In the genomic region with DNA sequence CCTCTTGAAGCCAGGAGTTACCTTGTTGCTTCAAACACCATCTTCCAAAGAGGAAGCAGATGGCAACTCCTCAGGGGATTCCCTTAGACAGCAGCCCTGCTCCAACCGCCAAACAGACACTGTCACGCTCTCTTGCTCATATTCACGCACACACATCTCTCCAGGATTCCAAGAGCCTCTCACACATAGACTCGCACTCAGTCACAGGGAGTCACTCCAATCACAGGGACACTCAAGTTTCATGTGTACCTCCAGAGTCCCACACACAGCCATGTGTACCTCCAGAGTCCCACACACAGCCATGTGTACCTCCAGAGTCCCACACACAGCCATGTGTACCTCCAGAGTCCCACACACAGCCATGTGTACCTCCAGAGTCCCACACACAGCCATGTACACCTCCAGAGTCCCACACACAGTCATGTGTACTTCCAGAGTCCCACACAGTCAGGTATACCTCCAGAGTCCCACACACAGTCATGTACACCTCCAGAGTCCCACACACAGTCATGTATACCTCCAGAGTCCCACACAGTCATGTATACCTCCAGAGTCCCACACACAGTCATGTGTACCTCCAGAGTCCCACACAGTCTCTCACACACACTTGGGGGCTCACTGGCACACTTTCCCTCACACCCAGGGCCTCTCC, we compare ENCODE assay signal across 36 cellular contexts. TPM values are rescaled to one million over a fixed set of nuclear protein-coding genes. Genes with fewer than 3 reads are reported as not detected.
DNase-seq lines count a peak whose midpoint lies in the region; ATAC-seq and TF ChIP-seq lines count a peak whose summit lies in the region.
"Had no signal": no experiment of that assay in that cellular context is flagged by ENCODE, and none has a peak within 500 bp of the region (broad histone marks: within the 10 kb centered on the region; RNA-seq: fewer than 3 reads in every experiment).

No MANE protein-coding gene starts in this region.

- H2AFZ ChIP-seq in PC-9: no peak overlapping the region
- H2AFZ ChIP-seq in PC-3 (ENCODE audit: low read length): no peak overlapping the region

- H3K9me3 ChIP-seq in PC-9 (ENCODE audit: insufficient read depth, low read depth) (no peaks in the 10 kb centered on the region), PC-3 (ENCODE audit: low read length) (no peaks in the 10 kb centered on the region)
- H3K9me3 ChIP-seq: colonic mucosa, heart right ventricle, mucosa of descending colon, ovary, SK-N-SH, tibial artery had no signal

- DNase-seq in DMS79 (lab: John Stamatoyannopoulos, UW) (peak; percentile 15), DMS79 treated with DMSO at 0.1 percent for 48 hours (lab: John Stamatoyannopoulos, UW) (no peak), NCI-H1694 treated with DMSO at 0.1 percent for 48 hours (lab: John Stamatoyannopoulos, UW) (peak; percentile 61), NCI-H526 treated with DMSO at 0.1 percent for 48 hours (lab: John Stamatoyannopoulos, UW) (peak; percentile 26), islet precursor cell (peak; percentile 43), MCF 10A (ENCODE audit: unreplicated experiment) (no peak), PC-9 (no peak), PC-3 (no peak)
- DNase-seq: activated CD4-positive, alpha-beta T cell treated with anti-CD3 and anti-CD28 coated beads for 36 hours; activated CD8-positive, alpha-beta T cell treated with anti-CD3 and anti-CD28 coated beads, Interleukin-2, amount 10 ng/mL, durations not matched to agents 7 days and 5 days; CD8-positive, alpha-beta T cell; colonic mucosa; DND-41; effector memory CD4-positive, alpha-beta T cell; foreskin keratinocyte; heart right ventricle; NCI-H1048; NCI-H2029; NCI-H774; nephron progenitor cell; ovary; SK-N-SH; small intestine; stimulated activated CD8-positive, alpha-beta memory T cell treated with anti-CD3 and anti-CD28 coated beads, Interleukin-4, amount 100 ng/mL, for 48 hours; T-helper 17 cell; tibial artery had no signal

- no peak overlapping the region for H3K4me3 Mint-ChIP-seq in MCF 10A (ENCODE audit: unreplicated experiment)
- H3K4me3 Mint-ChIP-seq: activated CD4-positive, alpha-beta T cell treated with anti-CD3 and anti-CD28 coated beads for 36 hours; activated CD8-positive, alpha-beta T cell treated with anti-CD3 and anti-CD28 coated beads, Interleukin-2, amount 10 ng/mL, durations not matched to agents 7 days and 5 days; CD8-positive, alpha-beta T cell; nephron progenitor cell; T-helper 17 cell had no signal

- H3K79me2 ChIP-seq in PC-9 (ENCODE audit: low read depth): no peaks in the 10 kb centered on the region
- H3K79me2 ChIP-seq in PC-3 (ENCODE audit: low read length): no peaks in the 10 kb centered on the region

- H3K4me1 ChIP-seq in PC-9 (replicated peaks; ENCODE audit: insufficient read depth): peaks cover 9% of the 10 kb centered on the region
- H3K4me1 ChIP-seq in PC-3 (ENCODE audit: insufficient read depth, low read length): peaks cover 9% of the 10 kb centered on the region
- H3K4me1 ChIP-seq: colonic mucosa, foreskin keratinocyte had no signal

- H3K36me3 ChIP-seq in PC-9 (ENCODE audit: low read depth) (no peaks in the 10 kb centered on the region), PC-3 (ENCODE audit: low read depth, low read length) (no peaks in the 10 kb centered on the region)
- H3K36me3 ChIP-seq: colonic mucosa, heart right ventricle, ovary, tibial artery had no signal

- H3F3A ChIP-seq in PC-9 (ENCODE audit: insufficient read depth, low read depth) (peaks cover 21% of the 10 kb centered on the region; the same call in 1 of the 2 replicates), PC-3 (ENCODE audit: low read length, unreplicated experiment) (no peaks in the 10 kb centered on the region)

- CTCF ChIA-PET in MCF 10A (lab: Yijun Ruan, JAX): interaction anchor here (4.0 kb wide), 1 partner anchor 8 kb away, joined by 25 read pairs; no protein-coding TSS in a partner anchor
- CTCF ChIA-PET in PC-9 (lab: Charles Lee): interaction anchor here (0.6 kb wide), 1 partner anchor 346 kb away, joined by 12 read pairs; no protein-coding TSS in a partner anchor
- CTCF ChIA-PET in PC-3 (lab: Charles Lee): no interaction called here

- no TSS peak for BruUV-seq in MCF 10A (replicated peaks; lab: Mats Ljungman, UMichigan)
- no TSS peak for BruUV-seq in PC-9 (replicated peaks; lab: Mats Ljungman, UMichigan)
- BruUV-seq in PC-3 (replicated peaks; lab: Mats Ljungman, UMichigan): no TSS peak

- no peak for ATAC-seq in PC-3
- ATAC-seq: activated CD4-positive, alpha-beta T cell treated with anti-CD3 and anti-CD28 coated beads for 36 hours; activated CD8-positive, alpha-beta T cell treated with anti-CD3 and anti-CD28 coated beads, Interleukin-2, amount 10 ng/mL, durations not matched to agents 7 days and 5 days; activated naive CD4-positive, alpha-beta T cell treated with anti-CD3 and anti-CD28 coated beads, Interleukin-2, amount 50 U/mL, for 72 hours; CD8-positive, alpha-beta T cell; esophagus mucosa; foreskin keratinocyte; HCT116; heart right ventricle; mucosa of descending colon; T-helper 17 cell had no signal

- TF ChIP-seq CTCF in MCF 10A (IDR thresholded peaks at IDR 0.05; ENCODE audit: unreplicated experiment): no peak
- TF ChIP-seq CTCF in PC-9 (conservative IDR thresholded peaks at IDR 0.05): no peak
- no peak for TF ChIP-seq CTCF in PC-3 (conservative IDR thresholded peaks at IDR 0.05; ENCODE audit: low read depth, low read length)

- H3K27ac Mint-ChIP-seq in MCF 10A (ENCODE audit: low read depth, unreplicated experiment): no peak overlapping the region
- H3K27ac Mint-ChIP-seq: activated CD4-positive, alpha-beta T cell treated with anti-CD3 and anti-CD28 coated beads for 36 hours; activated CD8-positive, alpha-beta T cell treated with anti-CD3 and anti-CD28 coated beads, Interleukin-2, amount 10 ng/mL, durations not matched to agents 7 days and 5 days; activated T-helper 2 cell treated with anti-CD3 and anti-CD28 coated beads, Interferon-gamma antibody, Interleukin-2, Interleukin-4, amounts not matched to agents 10 μg/mL and 5 μg/mL and 100 μg/mL, durations not matched to agents 14 hours and 24 hours and 36 hours; CD8-positive, alpha-beta T cell; nephron progenitor cell; T-helper 17 cell had no signal

- H3K9ac ChIP-seq in PC-3 (ENCODE audit: low read length): no peak overlapping the region
- H3K9ac ChIP-seq: SK-N-SH had no signal

- H3K9me2 ChIP-seq in PC-9 (ENCODE audit: insufficient read depth) (no peaks in the 10 kb centered on the region), PC-3 (replicated peaks; ENCODE audit: low read length) (no peaks in the 10 kb centered on the region)
- H3K9me2 ChIP-seq: SK-N-SH had no signal

- peaks cover 16% of the 10 kb centered on the region for H3K27me3 Mint-ChIP-seq in MCF 10A (ENCODE audit: insufficient read depth, unreplicated experiment)

- peaks cover 12% of the 10 kb centered on the region for H3K4me1 Mint-ChIP-seq in MCF 10A (ENCODE audit: insufficient read depth, unreplicated experiment)

- no peaks in the 10 kb centered on the region for H3K9me3 Mint-ChIP-seq in MCF 10A (ENCODE audit: unreplicated experiment)
- H3K9me3 Mint-ChIP-seq: activated naive CD4-positive, alpha-beta T cell treated with anti-CD3 and anti-CD28 coated beads, Interleukin-2, amount 50 U/mL, for 72 hours; activated T-helper 2 cell treated with anti-CD3 and anti-CD28 coated beads, Interferon-gamma antibody, Interleukin-2, Interleukin-4, amounts not matched to agents 10 μg/mL and 5 μg/mL and 100 μg/mL, durations not matched to agents 14 hours and 24 hours and 36 hours; CD8-positive, alpha-beta T cell; nephron progenitor cell had no signal

- intact Hi-C loops in MCF 10A (cut with micrococcal nuclease) (no loop called here), PC-9 (cut with micrococcal nuclease; ENCODE audit: unreplicated experiment) (no loop called here), PC-3 (cut with micrococcal nuclease) (no loop called here)

- no peak overlapping the region for H3K27ac ChIP-seq in PC-9
- no peak overlapping the region for H3K27ac ChIP-seq in PC-3 (ENCODE audit: low read length)
- H3K27ac ChIP-seq: colonic mucosa, foreskin keratinocyte, heart right ventricle, HL-60, ovary, tibial artery had no signal

- H4K20me1 ChIP-seq in PC-9 (ENCODE audit: insufficient read depth) (peaks cover under 1% of the 10 kb centered on the region; the same call in 1 of the 2 replicates), PC-3 (ENCODE audit: low read length) (no peaks in the 10 kb centered on the region)

- H3K27me3 ChIP-seq in PC-9 (ENCODE audit: insufficient read depth, low read depth) (peaks cover 25% of the 10 kb centered on the region), PC-3 (ENCODE audit: low read length) (peaks cover under 1% of the 10 kb centered on the region)
- H3K27me3 ChIP-seq: ovary had no signal

- POLR2A ChIA-PET in MCF 10A (lab: Yijun Ruan, JAX) (no interaction called here), PC-9 (lab: Charles Lee; ENCODE audit: unreplicated experiment) (no interaction called here), PC-3 (lab: Charles Lee; ENCODE audit: unreplicated experiment) (no interaction called here)

- H3K4me2 ChIP-seq in PC-9: no peak overlapping the region
- no peak overlapping the region for H3K4me2 ChIP-seq in PC-3 (ENCODE audit: low read length)
- H3K4me2 ChIP-seq: SK-N-SH had no signal

- H3K4me3 ChIP-seq in PC-9 (no peak overlapping the region), PC-3 (ENCODE audit: low read length) (no peak overlapping the region)
- H3K4me3 ChIP-seq: colonic mucosa, heart right ventricle, lung, mucosa of descending colon, ovary, tibial artery had no signal

- H3K36me3 Mint-ChIP-seq in MCF 10A (ENCODE audit: insufficient read depth, unreplicated experiment): no peaks in the 10 kb centered on the region
- H3K36me3 Mint-ChIP-seq: CD8-positive, alpha-beta T cell had no signal

RNA-seq across cellular contexts. Expression of gene VWA5B2, which starts 6.1 kb away (rescaled TPM):
- total RNA-seq in MCF 10A (2022): not detected in 2 replicates
- 0.53 and 0.76 TPM in 2 replicates for total RNA-seq in PC-9 (2021)
- total RNA-seq in PC-3 (2014; rRNA removed): 1.4 and 1.9 TPM in 2 replicates
- total RNA-seq: activated CD4-positive, alpha-beta T cell treated with anti-CD3 and anti-CD28 coated beads for 36 hours; activated CD8-positive, alpha-beta T cell treated with anti-CD3 and anti-CD28 coated beads, Interleukin-2, amount 10 ng/mL, durations not matched to agents 7 days and 5 days; activated naive CD4-positive, alpha-beta T cell treated with anti-CD3 and anti-CD28 coated beads, Interleukin-2, amount 50 U/mL, for 72 hours; esophagus mucosa; foreskin keratinocyte; LHCN-M2; T-helper 17 cell had no signal

RNA-seq across cellular contexts. Expression of gene ALG3, which starts 13.3 kb away (rescaled TPM):
- total RNA-seq in MCF 10A (2022) (60.4 and 77.8 TPM in 2 replicates), PC-9 (2021) (81.1 and 95.1 TPM in 2 replicates), PC-3 (2014; rRNA removed) (65.9 and 89.0 TPM in 2 replicates)

RNA-seq across cellular contexts. Expression of gene EEF1AKMT4, which starts 14.0 kb away (rescaled TPM):
- 4.9 and 10.1 TPM in 2 replicates for total RNA-seq in MCF 10A (2022)
- total RNA-seq in PC-9 (2021): 11.7 and 12.1 TPM in 2 replicates
- 27.3 and 37.8 TPM in 2 replicates for total RNA-seq in PC-3 (2014; rRNA removed)

RNA-seq across cellular contexts. Expression of gene CAMK2N2, which starts 25.8 kb away (rescaled TPM):
- total RNA-seq in MCF 10A (2022) (6.1 TPM in 2 replicates), PC-9 (2021) (2.2 and 2.6 TPM in 2 replicates), PC-3 (2014; rRNA removed) (1.1 and 1.2 TPM in 2 replicates)
- total RNA-seq: activated CD8-positive, alpha-beta T cell treated with anti-CD3 and anti-CD28 coated beads, Interleukin-2, amount 10 ng/mL, durations not matched to agents 7 days and 5 days; CD8-positive, alpha-beta T cell had no signal

RNA-seq across cellular contexts. Expression of gene ECE2, which starts 40.3 kb away (rescaled TPM):
- total RNA-seq in MCF 10A (2022) (not detected in 2 replicates), PC-9 (2021) (not detected in 2 replicates), PC-3 (2014; rRNA removed) (not detected in 2 replicates)
- total RNA-seq: A172; activated CD4-positive, alpha-beta T cell treated with anti-CD3 and anti-CD28 coated beads for 36 hours; activated CD8-positive, alpha-beta T cell treated with anti-CD3 and anti-CD28 coated beads, Interleukin-2, amount 10 ng/mL, durations not matched to agents 7 days and 5 days; activated T-helper 2 cell treated with anti-CD3 and anti-CD28 coated beads, Interferon-gamma antibody, Interleukin-2, Interleukin-4, amounts not matched to agents 10 μg/mL and 5 μg/mL and 100 μg/mL, durations not matched to agents 14 hours and 24 hours and 36 hours; CD8-positive, alpha-beta T cell; esophagus mucosa; foreskin keratinocyte; LHCN-M2; ovary; renal cortical epithelial cell; T-helper 17 cell had no signal

Comparison
In these comparisons a context has a peak if more than half of its experiments do, and no peak if none do; other contexts are left out.
1. DNase-seq: peak in DMS79 (single experiment), NCI-H1694 treated with DMSO at 0.1 percent for 48 hours (single experiment), NCI-H526 treated with DMSO at 0.1 percent for 48 hours (single experiment) and islet precursor cell (single experiment); none in DMS79 treated with DMSO at 0.1 percent for 48 hours (single experiment), MCF 10A (single experiment), PC-9 (0 of 2) and PC-3 (single experiment).